35 cellular contexts compared by ENCODE assay signal in the genomic region with DNA sequence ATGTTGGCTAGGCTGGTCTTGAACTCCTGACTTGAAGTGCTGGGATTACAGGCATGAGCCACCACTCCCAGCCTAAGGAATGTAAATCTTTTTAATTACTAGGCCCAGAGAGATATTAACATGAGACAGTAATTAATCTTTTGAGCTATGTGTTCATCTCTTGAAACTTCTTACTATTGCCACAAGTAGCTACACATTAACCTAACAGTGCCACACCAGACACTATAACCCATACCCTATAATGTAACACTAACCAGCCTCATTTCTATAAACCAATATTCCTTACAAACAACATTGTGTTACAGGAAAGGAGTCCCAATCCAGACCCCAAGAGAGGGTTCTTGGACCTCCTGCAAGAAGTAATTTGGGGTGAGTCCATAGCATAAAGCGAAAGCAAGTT. TPM values are rescaled to one million over a fixed set of nuclear protein-coding genes. Genes with fewer than 3 reads are reported as not detected.
"Had no signal": no experiment of that assay in that cellular context is flagged by ENCODE, and none has a peak within 500 bp of the region (broad histone marks: within the 10 kb centered on the region; RNA-seq: fewer than 3 reads in every experiment).

No MANE protein-coding gene starts in this region.

- H3K9me3 ChIP-seq: MG63 had no signal

- DNase-seq: Karpas-422, Kasumi-1, MG63, MM.1S, MV-4-11, NCI-H1048, NCI-H1092, NCI-H1092 treated with DMSO at 0.1 percent for 48 hours, NCI-H1105, NCI-H1105 treated with DMSO at 0.1 percent for 48 hours, NCI-H1417, NCI-H1417 treated with DMSO at 0.1 percent for 48 hours, NCI-H1436, NCI-H1436 treated with DMSO at 0.1 percent for 48 hours, NCI-H146, NCI-H1694, NCI-H1694 treated with DMSO at 0.1 percent for 48 hours, NCI-H187, NCI-H187 treated with DMSO at 0.1 percent for 48 hours, NCI-H1930, NCI-H2029, NCI-H2029 treated with DMSO at 0.1 percent for 48 hours, NCI-H2081, NCI-H2081 treated with DMSO at 0.1 percent for 48 hours, NCI-H2107, NCI-H2171, NCI-H2171 treated with DMSO at 0.1 percent for 48 hours, NCI-H2227 treated with DMSO at 0.1 percent for 48 hours, NCI-H226, NCI-H345, NCI-H446, NCI-H446 treated with DMSO at 0.1 percent for 48 hours, NCI-H510A, NCI-H510A treated with DMSO at 0.1 percent for 48 hours had no signal

- H3K36me3 ChIP-seq: MG63 had no signal

- H3K4me3 ChIP-seq: MG63 had no signal

- H3K27me3 ChIP-seq: MG63 had no signal

RNA-seq across cellular contexts. Expression of gene RCOR2, which starts 49.5 kb away (rescaled TPM):
- total RNA-seq: MCF 10A had no signal
